1 cellular context compared by ENCODE assay signal in the genomic region with DNA sequence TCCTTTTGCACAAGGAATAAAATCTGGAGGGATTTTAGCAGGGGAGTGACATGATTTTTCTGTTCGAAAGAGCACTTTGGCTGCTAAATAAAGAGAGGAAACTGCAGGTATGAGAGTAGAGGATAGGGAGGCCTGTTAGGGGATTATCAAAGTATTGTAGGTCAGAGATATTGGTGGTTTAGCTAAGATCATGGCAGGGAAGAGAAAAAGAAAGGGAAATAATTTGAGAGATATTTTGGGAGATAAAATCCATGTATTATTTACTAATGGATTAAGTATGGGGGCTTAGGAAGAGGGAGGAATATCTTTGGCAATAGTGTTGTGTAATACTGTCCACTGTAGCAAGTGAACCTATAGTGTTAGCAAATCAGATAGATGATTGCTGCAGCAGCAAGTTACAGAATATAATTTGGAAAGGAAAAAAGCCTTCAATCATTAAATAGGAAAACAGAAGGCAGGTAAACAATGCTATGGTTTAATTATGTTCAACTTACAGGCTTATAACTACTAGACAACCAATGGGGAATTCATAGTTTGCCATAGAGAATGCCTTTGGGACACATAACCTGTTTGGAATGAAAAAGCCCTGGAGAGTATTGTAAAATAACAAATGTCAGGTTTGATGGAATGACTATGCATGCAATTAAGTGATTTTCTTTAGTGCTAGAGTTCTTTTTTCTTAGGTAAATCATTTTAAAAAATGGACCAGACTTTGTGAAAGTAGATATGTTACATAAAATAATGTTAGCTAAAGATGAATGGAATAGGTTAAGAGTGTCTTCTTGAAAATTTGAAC.
A peak's percentile ranks its signal among the peaks of the same experiment; 100 is the strongest.
TF ChIP-seq lines count a peak whose summit lies in the region.

No MANE protein-coding gene starts in this region.

TF ChIP-seq in HepG2, 621 proteins besides CTCF, POLR2A, EP300 and RAD21 (continued from another document):
- TF ChIP-seq, protein P1, sequence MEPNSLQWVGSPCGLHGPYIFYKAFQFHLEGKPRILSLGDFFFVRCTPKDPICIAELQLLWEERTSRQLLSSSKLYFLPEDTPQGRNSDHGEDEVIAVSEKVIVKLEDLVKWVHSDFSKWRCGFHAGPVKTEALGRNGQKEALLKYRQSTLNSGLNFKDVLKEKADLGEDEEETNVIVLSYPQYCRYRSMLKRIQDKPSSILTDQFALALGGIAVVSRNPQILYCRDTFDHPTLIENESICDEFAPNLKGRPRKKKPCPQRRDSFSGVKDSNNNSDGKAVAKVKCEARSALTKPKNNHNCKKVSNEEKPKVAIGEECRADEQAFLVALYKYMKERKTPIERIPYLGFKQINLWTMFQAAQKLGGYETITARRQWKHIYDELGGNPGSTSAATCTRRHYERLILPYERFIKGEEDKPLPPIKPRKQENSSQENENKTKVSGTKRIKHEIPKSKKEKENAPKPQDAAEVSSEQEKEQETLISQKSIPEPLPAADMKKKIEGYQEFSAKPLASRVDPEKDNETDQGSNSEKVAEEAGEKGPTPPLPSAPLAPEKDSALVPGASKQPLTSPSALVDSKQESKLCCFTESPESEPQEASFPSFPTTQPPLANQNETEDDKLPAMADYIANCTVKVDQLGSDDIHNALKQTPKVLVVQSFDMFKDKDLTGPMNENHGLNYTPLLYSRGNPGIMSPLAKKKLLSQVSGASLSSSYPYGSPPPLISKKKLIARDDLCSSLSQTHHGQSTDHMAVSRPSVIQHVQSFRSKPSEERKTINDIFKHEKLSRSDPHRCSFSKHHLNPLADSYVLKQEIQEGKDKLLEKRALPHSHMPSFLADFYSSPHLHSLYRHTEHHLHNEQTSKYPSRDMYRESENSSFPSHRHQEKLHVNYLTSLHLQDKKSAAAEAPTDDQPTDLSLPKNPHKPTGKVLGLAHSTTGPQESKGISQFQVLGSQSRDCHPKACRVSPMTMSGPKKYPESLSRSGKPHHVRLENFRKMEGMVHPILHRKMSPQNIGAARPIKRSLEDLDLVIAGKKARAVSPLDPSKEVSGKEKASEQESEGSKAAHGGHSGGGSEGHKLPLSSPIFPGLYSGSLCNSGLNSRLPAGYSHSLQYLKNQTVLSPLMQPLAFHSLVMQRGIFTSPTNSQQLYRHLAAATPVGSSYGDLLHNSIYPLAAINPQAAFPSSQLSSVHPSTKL (CRISPR knock-in tag; IDR thresholded peaks at IDR 0.05): peak; percentile 60
- no peak for TF ChIP-seq POGZ (CRISPR knock-in tag; IDR thresholded peaks at IDR 0.05)
- TF ChIP-seq SOX5 (CRISPR knock-in tag; IDR thresholded peaks at IDR 0.05; ENCODE audit: borderline replicate concordance): peak; percentile 36; the same call in 1 of the 2 replicates
- TF ChIP-seq, protein P2, sequence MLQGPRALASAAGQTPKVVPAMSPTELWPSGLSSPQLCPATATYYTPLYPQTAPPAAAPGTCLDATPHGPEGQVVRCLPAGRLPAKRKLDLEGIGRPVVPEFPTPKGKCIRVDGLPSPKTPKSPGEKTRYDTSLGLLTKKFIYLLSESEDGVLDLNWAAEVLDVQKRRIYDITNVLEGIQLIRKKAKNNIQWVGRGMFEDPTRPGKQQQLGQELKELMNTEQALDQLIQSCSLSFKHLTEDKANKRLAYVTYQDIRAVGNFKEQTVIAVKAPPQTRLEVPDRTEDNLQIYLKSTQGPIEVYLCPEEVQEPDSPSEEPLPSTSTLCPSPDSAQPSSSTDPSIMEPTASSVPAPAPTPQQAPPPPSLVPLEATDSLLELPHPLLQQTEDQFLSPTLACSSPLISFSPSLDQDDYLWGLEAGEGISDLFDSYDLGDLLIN (CRISPR knock-in tag; IDR thresholded peaks at IDR 0.05; ENCODE audit: borderline replicate concordance): no peak
- no peak for TF ChIP-seq ZFYVE20 (CRISPR knock-in tag; IDR thresholded peaks at IDR 0.05; ENCODE audit: borderline replicate concordance, low read depth)
- peak; percentile 86 for TF ChIP-seq GATAD2A (CRISPR knock-in tag; IDR thresholded peaks at IDR 0.05)
- no peak for TF ChIP-seq ATF7 (IDR thresholded peaks at IDR 0.05)
- no peak for TF ChIP-seq ATF7 (CRISPR knock-in tag; IDR thresholded peaks at IDR 0.05)
- TF ChIP-seq ZNF614 (CRISPR knock-in tag; IDR thresholded peaks at IDR 0.05; ENCODE audit: borderline replicate concordance): peak; percentile 99
- no peak for TF ChIP-seq SOX6 (IDR thresholded peaks at IDR 0.05)
- peak; percentile 27; the same call in 1 of the 2 replicates for TF ChIP-seq SOX6 (CRISPR knock-in tag; IDR thresholded peaks at IDR 0.05)
- peak; percentile 60; the same call in 1 of the 2 replicates for TF ChIP-seq NCOA2 (CRISPR knock-in tag; IDR thresholded peaks at IDR 0.05)
